9 cellular contexts compared by ENCODE assay signal in genomic region chr3:16897254-16897926, GRCh38. TPM values are rescaled to one million over a fixed set of nuclear protein-coding genes. Genes with fewer than 3 reads are reported as not detected.
DNase-seq lines count a peak whose midpoint lies in the region; ATAC-seq and TF ChIP-seq lines count a peak whose summit lies in the region.
"Had no signal": no experiment of that assay in that cellular context is flagged by ENCODE, and none has a peak within 500 bp of the region (broad histone marks: within the 10 kb centered on the region; RNA-seq: fewer than 3 reads in every experiment).

No MANE protein-coding gene starts in this region.

- intact Hi-C loops in body of pancreas (cut with DNase I): no loop called here

- TF ChIP-seq EP300 in tibial nerve (IDR thresholded peaks at IDR 0.05): no peak

- peak overlapping the region in 3 of 4 donors; percentile 50 to 65 (median 64) for H3K27ac ChIP-seq in body of pancreas
- H3K27ac ChIP-seq in tibial nerve: no peak overlapping the region
- H3K27ac ChIP-seq: 22Rv1 had no signal

- H3K4me3 Mint-ChIP-seq in stimulated activated naive CD8-positive, alpha-beta T cell treated with anti-CD3 and anti-CD28 coated beads, Interleukin-15, Interleukin-2, amounts not matched to agents 100 ng/mL and 50 ng/mL, for 24 hours: peak overlapping the region; percentile 68

- ATAC-seq in GM21576 (IDR thresholded peaks at IDR 0.05; ENCODE audit: unreplicated experiment) (peak; percentile 72), body of pancreas (no peak)

- H3K27me3 Mint-ChIP-seq in stimulated activated naive CD8-positive, alpha-beta T cell treated with anti-CD3 and anti-CD28 coated beads, Interleukin-15, Interleukin-2, amounts not matched to agents 100 ng/mL and 50 ng/mL, for 24 hours: no peaks in the 10 kb centered on the region

- 13 to 15% methylated on average over 11 of the region's 11 CpGs for WGBS in body of pancreas, 2 donors
- WGBS in tibial nerve, 2 donors: 62 to 66% methylated on average over 11 of the region's 11 CpGs

- H3K36me3 ChIP-seq in body of pancreas (replicated peaks in 1 of 2; ENCODE audit: insufficient read depth in 1 of 2, low read depth in 2 of 2): no peaks in the 10 kb centered on the region
- no peaks in the 10 kb centered on the region for H3K36me3 ChIP-seq in tibial nerve

- peaks cover 5% of the 10 kb centered on the region for H3K36me3 Mint-ChIP-seq in stimulated activated naive CD8-positive, alpha-beta T cell treated with anti-CD3 and anti-CD28 coated beads, Interleukin-15, Interleukin-2, amounts not matched to agents 100 ng/mL and 50 ng/mL, for 24 hours (ENCODE audit: low read depth)

- H3K9me3 Mint-ChIP-seq in stimulated activated naive CD8-positive, alpha-beta T cell treated with anti-CD3 and anti-CD28 coated beads, Interleukin-15, Interleukin-2, amounts not matched to agents 100 ng/mL and 50 ng/mL, for 24 hours: no peaks in the 10 kb centered on the region

- H3K4me1 ChIP-seq in body of pancreas (peaks cover 64% of the 10 kb centered on the region), tibial nerve (peaks cover 0 to 45% (median 20%) of the 10 kb centered on the region in 4 donors)

- H3K4me1 Mint-ChIP-seq in stimulated activated naive CD8-positive, alpha-beta T cell treated with anti-CD3 and anti-CD28 coated beads, Interleukin-15, Interleukin-2, amounts not matched to agents 100 ng/mL and 50 ng/mL, for 24 hours (ENCODE audit: low read depth): peaks cover 92% of the 10 kb centered on the region

- H3K27ac Mint-ChIP-seq in stimulated activated naive CD8-positive, alpha-beta T cell treated with anti-CD3 and anti-CD28 coated beads, Interleukin-15, Interleukin-2, amounts not matched to agents 100 ng/mL and 50 ng/mL, for 24 hours: peak overlapping the region; percentile 88

- no peak overlapping the region for H3K4me3 ChIP-seq in body of pancreas
- H3K4me3 ChIP-seq in tibial nerve: peak overlapping the region in 1 of 4 donors; percentile 22

- TF ChIP-seq CTCF in body of pancreas (IDR thresholded peaks at IDR 0.05) (no peak), tibial nerve (IDR thresholded peaks at IDR 0.05) (no peak)

- TF ChIP-seq POLR2A in body of pancreas (IDR thresholded peaks at IDR 0.05) (no peak), tibial nerve (IDR thresholded peaks at IDR 0.05) (no peak)

- DNase-seq in DMS153 (lab: John Stamatoyannopoulos, UW): peak; percentile 23
- DNase-seq in DMS153 treated with DMSO at 0.1 percent for 48 hours (lab: John Stamatoyannopoulos, UW; ENCODE audit: unreplicated experiment): no peak
- DNase-seq in LoVo (ENCODE audit: low spot score): peak; percentile 64
- peak in 1 of 4 donors; percentile 40 for DNase-seq in body of pancreas
- DNase-seq in DMS79 (lab: John Stamatoyannopoulos, UW): no peak
- DNase-seq in tibial nerve (ENCODE audit: low spot score in 2 of 2): no peak

- no peaks in the 10 kb centered on the region for H3K27me3 ChIP-seq in body of pancreas
- H3K27me3 ChIP-seq in tibial nerve: no peaks in the 10 kb centered on the region

- H3K9me3 ChIP-seq in body of pancreas: no peaks in the 10 kb centered on the region
- H3K9me3 ChIP-seq in tibial nerve: no peaks in the 10 kb centered on the region

RNA-seq across cellular contexts. Expression of gene PLCL2, which starts 12.6 kb away (rescaled TPM):
- 10 to 100 TPM; 13.7 to 25.7 TPM for total RNA-seq in body of pancreas
- total RNA-seq in tibial nerve: 10 to 100 TPM; 17.7 to 39.3 (median 29.0) TPM

Comparison
In these comparisons a context has a peak if more than half of its experiments do, and no peak if none do; other contexts are left out.
1. DNase-seq: peak in DMS153 (single experiment) and LoVo (single experiment); none in DMS153 treated with DMSO at 0.1 percent for 48 hours (single experiment), DMS79 (single experiment) and tibial nerve (0 of 2).
2. H3K27ac ChIP-seq: peak in body of pancreas (3 of 4); none in tibial nerve (0 of 4).